Comparison of ENCODE assay signal across 21 cellular contexts in the genomic region with DNA sequence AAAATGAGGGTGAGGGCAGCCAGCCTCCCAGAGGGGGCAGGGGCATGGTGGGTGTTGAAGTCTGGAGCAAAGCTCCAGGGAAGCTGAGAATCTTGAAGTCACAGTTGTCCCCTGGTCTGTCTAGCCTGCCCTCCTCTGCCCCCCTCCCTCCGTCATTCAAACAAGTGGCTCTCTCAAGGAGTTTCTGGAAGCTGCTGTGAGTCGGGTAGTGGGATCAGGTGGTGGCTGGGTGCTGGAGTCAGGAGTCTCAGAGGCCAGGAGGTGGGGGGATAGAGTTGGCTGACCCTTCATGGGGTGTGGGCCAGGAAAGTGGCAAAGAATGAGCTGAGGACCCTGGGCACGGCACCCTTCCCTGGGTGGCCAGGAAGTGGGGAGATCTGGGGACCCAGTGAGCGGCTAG. TPM values are rescaled to one million over a fixed set of nuclear protein-coding genes. Genes with fewer than 3 reads are reported as not detected.
DNase-seq lines count a peak whose midpoint lies in the region; ATAC-seq, FAIRE-seq and TF ChIP-seq lines count a peak whose summit lies in the region.
"Had no signal": no experiment of that assay in that cellular context is flagged by ENCODE, and none has a peak within 500 bp of the region (broad histone marks: within the 10 kb centered on the region; RNA-seq: fewer than 3 reads in every experiment).

No MANE protein-coding gene starts in this region.

- no peak for FAIRE-seq in HepG2 (lab: Jason Lieb, UNC)
- FAIRE-seq: colon, keratinocyte, TTC549 had no signal

- intact Hi-C loops in HepG2 (cut with micrococcal nuclease; ENCODE audit: unreplicated experiment), result no loop called here
- intact Hi-C loops in right lobe of liver (cut with DNase I), result no loop called here

- H3K9me3 ChIP-seq in HepG2 (ENCODE audit: low read length), result no peaks in the 10 kb centered on the region
- no peaks in the 10 kb centered on the region for H3K9me3 ChIP-seq in right lobe of liver
- no peaks in the 10 kb centered on the region for H3K9me3 ChIP-seq in WERI-Rb-1 (ENCODE audit: severe bottlenecking)
- H3K9me3 ChIP-seq in iPS-20b (ENCODE audit: insufficient read depth, low read depth, low read length), result no peaks in the 10 kb centered on the region
- H3K9me3 ChIP-seq: heart left ventricle, spleen had no signal

- H3K4me1 ChIP-seq in HepG2 (ENCODE audit: insufficient read depth, low read length) (peaks cover 43% of the 10 kb centered on the region), right lobe of liver (peaks cover 0 to 3% (median 0%) of the 10 kb centered on the region in 4 donors), iPS-20b (ENCODE audit: insufficient read depth, low read length) (peaks cover 18% of the 10 kb centered on the region; the same call in 1 of the 2 replicates)

- 26% methylated on average over 3 of the region's 4 CpGs for whole genome bisulfite sequencing in HepG2 (ENCODE audit: low lambda C conversion rate)
- no CpG with 5 or more reads among the region's 4 CpGs for WGBS in right lobe of liver (ENCODE audit: insufficient coverage, low coverage, low lambda C conversion rate, missing lambda C conversion rate)

- in situ Hi-C loops in HepG2 (cut with HindIII; ENCODE audit: extremely low pct_ligation_motif_present, low pct_unique_long_range_greater_than_20kb), result no loop called here

- no peaks in the 10 kb centered on the region for H3K79me2 ChIP-seq in HepG2 (ENCODE audit: insufficient read depth, low read length)
- H3K79me2 ChIP-seq: parathyroid adenoma had no signal

- peaks cover 11% of the 10 kb centered on the region; the same call in 1 of the 2 replicates for H4K20me1 ChIP-seq in HepG2 (ENCODE audit: insufficient read depth, low read length)

- no peak overlapping the region for H3K27ac ChIP-seq in HepG2 (ENCODE audit: extremely low read length, insufficient read depth, low read length)
- no peak overlapping the region for H3K27ac ChIP-seq in right lobe of liver
- H3K27ac ChIP-seq in WERI-Rb-1, result peak overlapping the region; percentile 98
- no peak overlapping the region for H3K27ac ChIP-seq in iPS-20b (ENCODE audit: low read length)
- H3K27ac ChIP-seq: heart left ventricle, parathyroid adenoma, spleen had no signal

- no peak for TF ChIP-seq CTCF in HepG2 (CRISPR knock-in tag; IDR thresholded peaks at IDR 0.05)
- no peak for TF ChIP-seq CTCF in right lobe of liver (IDR thresholded peaks at IDR 0.05)
- TF ChIP-seq CTCF in WERI-Rb-1 (IDR thresholded peaks at IDR 0.05; ENCODE audit: low read depth, low read length), result no peak
- no peak for TF ChIP-seq CTCF in GM10266 (IDR thresholded peaks at IDR 0.05; ENCODE audit: control insufficient read depth, insufficient read depth, low read depth, missing control alignments)

- TF ChIP-seq POLR2A in HepG2 (IDR thresholded peaks at IDR 0.05; ENCODE audit: insufficient read depth in 1 of 2, low read depth in 2 of 2, low read length in 2 of 2) (no peak), right lobe of liver (IDR thresholded peaks at IDR 0.05) (no peak)

- peak overlapping the region in 1 of 3 experiments; percentile 14; a peak in 1 of 6 replicates for H3K4me3 ChIP-seq in HepG2 (replicated peaks in 1 of 3; ENCODE audit: insufficient read depth in 1 of 3, low read depth in 2 of 3, low read length in 3 of 3)
- no peak overlapping the region for H3K4me3 ChIP-seq in right lobe of liver
- peak overlapping the region; percentile 65 for H3K4me3 ChIP-seq in WERI-Rb-1 (ENCODE audit: low read depth, low read length)
- peak overlapping the region; percentile 29; the same call in 1 of the 2 replicates for H3K4me3 ChIP-seq in iPS-20b (ENCODE audit: low read length)
- H3K4me3 ChIP-seq: spleen had no signal

- H3K36me3 ChIP-seq in HepG2 (replicated peaks in 1 of 2; ENCODE audit: control insufficient read depth in 1 of 2, insufficient read depth in 2 of 2, low read length in 2 of 2), result no peaks in the 10 kb centered on the region
- no peaks in the 10 kb centered on the region for H3K36me3 ChIP-seq in right lobe of liver
- H3K36me3 ChIP-seq in WERI-Rb-1, result no peaks in the 10 kb centered on the region; the same call in none of the 2 replicates
- no peaks in the 10 kb centered on the region for H3K36me3 ChIP-seq in iPS-20b (ENCODE audit: insufficient read depth, low read depth, low read length)
- H3K36me3 ChIP-seq: heart left ventricle, spleen had no signal

- ATAC-seq in HepG2 (no peak), right lobe of liver (no peak)

- no peak for DNase-seq in HepG2 (ENCODE audit: low spot score)
- no peak for DNase-seq in right lobe of liver
- peak; percentile 61 for DNase-seq in WERI-Rb-1
- DNase-seq in activated CD4-positive, alpha-beta T cell treated with anti-CD3 and anti-CD28 coated beads, Interleukin-2, amount 50 U/mL, for 1 hour, result no peak
- DNase-seq in stimulated activated CD4-positive, alpha-beta T cell treated with anti-CD3 and anti-CD28 coated beads, Interleukin-4, amount 100 ng/mL, for 1 hour, result no peak
- DNase-seq in NAMALWA (ENCODE audit: low spot score), result no peak
- no peak for DNase-seq in GM10266 (ENCODE audit: extremely low spot score)
- DNase-seq: ACHN; activated CD4-positive, alpha-beta memory T cell treated with anti-CD3 and anti-CD28 coated beads for 36 hours; heart left ventricle; Karpas-422; midbrain; NCI-H1417 treated with DMSO at 0.1 percent for 48 hours; NCI-H446; spleen had no signal

- H3K4me2 ChIP-seq in HepG2 (ENCODE audit: low read depth, low read length), result no peak overlapping the region

- H3K27me3 ChIP-seq in HepG2 (ENCODE audit: control insufficient read depth in 1 of 2, insufficient read depth in 2 of 2, low read length in 2 of 2) (peaks cover 24 to 78% of the 10 kb centered on the region in 2 experiments), right lobe of liver (no peaks in the 10 kb centered on the region), WERI-Rb-1 (ENCODE audit: insufficient read depth, low read depth, severe bottlenecking) (no peaks in the 10 kb centered on the region), iPS-20b (ENCODE audit: insufficient read depth, low read length) (peaks cover 88% of the 10 kb centered on the region)

- H3K9ac ChIP-seq in HepG2 (ENCODE audit: insufficient read depth, low read depth, low read length) (no peak overlapping the region), iPS-20b (ENCODE audit: low read depth, low read length) (no peak overlapping the region; the same call in 1 of the 2 replicates)
- H3K9ac ChIP-seq: parathyroid adenoma had no signal

- POLR2A ChIA-PET in HepG2 (lab: Yijun Ruan, JAX), result interaction anchor here (7.7 kb wide), 1 partner anchor 15 kb away, joined by 94 read pairs; a partner anchor contains a TSS

- H2AFZ ChIP-seq in HepG2 (ENCODE audit: low read length), result no peak overlapping the region

- no peak for TF ChIP-seq RAD21 in HepG2 (CRISPR knock-in tag; IDR thresholded peaks at IDR 0.05)

- TF ChIP-seq EP300 in HepG2 (IDR thresholded peaks at IDR 0.05; ENCODE audit: low read depth in 2 of 2, low read length in 2 of 2) (no peak), HepG2 (CRISPR knock-in tag; IDR thresholded peaks at IDR 0.05; ENCODE audit: borderline replicate concordance) (no peak)

- no TSS peak for BruUV-seq in HepG2 (replicated peaks; lab: Mats Ljungman, UMichigan)

- CTCF ChIA-PET in HepG2 (lab: Yijun Ruan, JAX; ENCODE audit: low intra/inter-chr PET ratio, low total read pairs), result no interaction called here

RNA-seq across cellular contexts. Expression of a gene that starts 0.5 kb away (rescaled TPM):
- not detected in 2 replicates for total RNA-seq in HepG2 (2016; rRNA removed; fragmentation: Illumina TruSeq; extraction: Trizol)
- total RNA-seq in HepG2 (2016; cell fraction: cytosol; rRNA removed; fragmentation: Illumina TruSeq; extraction: Trizol; ENCODE audit: low read depth), result not detected in 2 replicates
- total RNA-seq in HepG2 (2016; cell fraction: insoluble cytoplasmic fraction; rRNA removed; fragmentation: Illumina TruSeq; extraction: Trizol), result not detected in 2 replicates
- not detected in 2 replicates for total RNA-seq in HepG2 (2016; cell fraction: membrane; rRNA removed; fragmentation: Illumina TruSeq; extraction: Trizol)
- not detected in 2 replicates for total RNA-seq in HepG2 (2016; cell fraction: nucleus; rRNA removed; fragmentation: Illumina TruSeq; extraction: Trizol)
- polyA plus RNA-seq in HepG2 (2011; rRNA removed), result 0.03 TPM in 2 replicates
- 0.01 TPM in 1 of 2 replicates, not detected in the other for polyA plus RNA-seq in HepG2 (2011; cell fraction: cytosol; rRNA removed)
- polyA plus RNA-seq in HepG2 (2011; cell fraction: nucleus; rRNA removed), result 0.23 and 0.24 TPM in 2 replicates
- polyA plus RNA-seq in HepG2 (2012), result not detected in 2 replicates
- not detected in 2 replicates for polyA plus RNA-seq in HepG2 (2016; cell fraction: cytosol; fragmentation: Illumina TruSeq; extraction: Trizol; ENCODE audit: low read depth)
- not detected in 2 replicates for polyA plus RNA-seq in HepG2 (2016; cell fraction: insoluble cytoplasmic fraction; fragmentation: Illumina TruSeq; extraction: Trizol; ENCODE audit: low read depth)
- not detected in 2 replicates for polyA plus RNA-seq in HepG2 (2016; cell fraction: membrane; fragmentation: Illumina TruSeq; extraction: Trizol; ENCODE audit: low read depth)
- polyA plus RNA-seq in HepG2 (2016; cell fraction: nucleus; fragmentation: Illumina TruSeq; extraction: Trizol; ENCODE audit: insufficient read depth, low read depth), result 0.16 TPM in 1 of 2 replicates, not detected in the other
- polyA minus RNA-seq in HepG2 (2011; rRNA and poly(A)+ RNA removed; ENCODE audit: low replicate concordance), result 0.06 and 0.07 TPM in 2 replicates
- polyA minus RNA-seq in HepG2 (2011; cell fraction: cytosol; rRNA and poly(A)+ RNA removed), result not detected in 2 replicates
- 0.12 and 0.26 TPM in 2 replicates for polyA minus RNA-seq in HepG2 (2011; cell fraction: nucleus; rRNA and poly(A)+ RNA removed)
- total RNA-seq in right lobe of liver, result not detected
- total RNA-seq: SK-MEL-5 had no signal
- polyA plus RNA-seq: keratinocyte had no signal

RNA-seq across cellular contexts. Expression of a gene that starts 15.1 kb away (rescaled TPM):
- total RNA-seq in HepG2 (2016; rRNA removed; fragmentation: Illumina TruSeq; extraction: Trizol) (81.1 and 88.7 TPM in 2 replicates), right lobe of liver (10 to 100 TPM; 21.7 to 54.1 (median 40.2) TPM)
- total RNA-seq in HepG2 (2016; cell fraction: cytosol; rRNA removed; fragmentation: Illumina TruSeq; extraction: Trizol; ENCODE audit: low read depth), result 41.1 and 50.9 TPM in 2 replicates
- 81.2 and 82.9 TPM in 2 replicates for total RNA-seq in HepG2 (2016; cell fraction: insoluble cytoplasmic fraction; rRNA removed; fragmentation: Illumina TruSeq; extraction: Trizol)
- 59.8 and 79.0 TPM in 2 replicates for total RNA-seq in HepG2 (2016; cell fraction: membrane; rRNA removed; fragmentation: Illumina TruSeq; extraction: Trizol)
- total RNA-seq in HepG2 (2016; cell fraction: nucleus; rRNA removed; fragmentation: Illumina TruSeq; extraction: Trizol), result 39.6 and 46.3 TPM in 2 replicates
- polyA plus RNA-seq in HepG2 (2011; rRNA removed), result 106 and 115 TPM in 2 replicates
- polyA plus RNA-seq in HepG2 (2011; cell fraction: cytosol; rRNA removed), result 98.1 and 128 TPM in 2 replicates
- 123 and 155 TPM in 2 replicates for polyA plus RNA-seq in HepG2 (2011; cell fraction: nucleus; rRNA removed)
- polyA plus RNA-seq in HepG2 (2012), result 44.8 and 45.3 TPM in 2 replicates
- 40.7 and 53.5 TPM in 2 replicates for polyA plus RNA-seq in HepG2 (2016; cell fraction: cytosol; fragmentation: Illumina TruSeq; extraction: Trizol; ENCODE audit: low read depth)
- 88.1 and 98.3 TPM in 2 replicates for polyA plus RNA-seq in HepG2 (2016; cell fraction: insoluble cytoplasmic fraction; fragmentation: Illumina TruSeq; extraction: Trizol; ENCODE audit: low read depth)
- polyA plus RNA-seq in HepG2 (2016; cell fraction: membrane; fragmentation: Illumina TruSeq; extraction: Trizol; ENCODE audit: low read depth), result 54.7 and 71.1 TPM in 2 replicates
- 87.2 and 90.5 TPM in 2 replicates for polyA plus RNA-seq in HepG2 (2016; cell fraction: nucleus; fragmentation: Illumina TruSeq; extraction: Trizol; ENCODE audit: insufficient read depth, low read depth)
- polyA minus RNA-seq in HepG2 (2011; rRNA and poly(A)+ RNA removed; ENCODE audit: low replicate concordance), result 98.5 and 174 TPM in 2 replicates
- 43.2 and 68.0 TPM in 2 replicates for polyA minus RNA-seq in HepG2 (2011; cell fraction: cytosol; rRNA and poly(A)+ RNA removed)
- polyA minus RNA-seq in HepG2 (2011; cell fraction: nucleus; rRNA and poly(A)+ RNA removed), result 32.6 and 38.2 TPM in 2 replicates

RNA-seq across cellular contexts. Expression of a gene that starts 29.8 kb away (rescaled TPM):
- total RNA-seq in HepG2 (2016; rRNA removed; fragmentation: Illumina TruSeq; extraction: Trizol) (34.7 and 79.6 TPM in 2 replicates), right lobe of liver (100 to 1,000 TPM in 2 of 6 experiments, 10 to 100 TPM in 4; 33.2 to 183 (median 39.6) TPM)
- total RNA-seq in HepG2 (2016; cell fraction: cytosol; rRNA removed; fragmentation: Illumina TruSeq; extraction: Trizol; ENCODE audit: low read depth), result 21.6 and 22.1 TPM in 2 replicates
- total RNA-seq in HepG2 (2016; cell fraction: insoluble cytoplasmic fraction; rRNA removed; fragmentation: Illumina TruSeq; extraction: Trizol), result 36.0 and 80.8 TPM in 2 replicates
- total RNA-seq in HepG2 (2016; cell fraction: membrane; rRNA removed; fragmentation: Illumina TruSeq; extraction: Trizol), result 42.0 and 50.0 TPM in 2 replicates
- 65.5 and 76.8 TPM in 2 replicates for total RNA-seq in HepG2 (2016; cell fraction: nucleus; rRNA removed; fragmentation: Illumina TruSeq; extraction: Trizol)
- polyA plus RNA-seq in HepG2 (2011; rRNA removed), result 111 and 171 TPM in 2 replicates
- polyA plus RNA-seq in HepG2 (2011; cell fraction: cytosol; rRNA removed), result 120 and 244 TPM in 2 replicates
- 203 and 211 TPM in 2 replicates for polyA plus RNA-seq in HepG2 (2011; cell fraction: nucleus; rRNA removed)
- 115 and 161 TPM in 2 replicates for polyA plus RNA-seq in HepG2 (2012)
- 21.7 and 22.6 TPM in 2 replicates for polyA plus RNA-seq in HepG2 (2016; cell fraction: cytosol; fragmentation: Illumina TruSeq; extraction: Trizol; ENCODE audit: low read depth)
- polyA plus RNA-seq in HepG2 (2016; cell fraction: insoluble cytoplasmic fraction; fragmentation: Illumina TruSeq; extraction: Trizol; ENCODE audit: low read depth), result 45.9 and 55.3 TPM in 2 replicates
- polyA plus RNA-seq in HepG2 (2016; cell fraction: membrane; fragmentation: Illumina TruSeq; extraction: Trizol; ENCODE audit: low read depth), result 40.5 and 41.4 TPM in 2 replicates
- polyA plus RNA-seq in HepG2 (2016; cell fraction: nucleus; fragmentation: Illumina TruSeq; extraction: Trizol; ENCODE audit: insufficient read depth, low read depth), result 139 and 143 TPM in 2 replicates
- 12.1 and 292 TPM in 2 replicates for polyA minus RNA-seq in HepG2 (2011; rRNA and poly(A)+ RNA removed; ENCODE audit: low replicate concordance)
- polyA minus RNA-seq in HepG2 (2011; cell fraction: cytosol; rRNA and poly(A)+ RNA removed), result 137 and 143 TPM in 2 replicates
- polyA minus RNA-seq in HepG2 (2011; cell fraction: nucleus; rRNA and poly(A)+ RNA removed), result 45.4 and 47.0 TPM in 2 replicates

RNA-seq across cellular contexts. Expression of a gene that starts 30.0 kb away (rescaled TPM):
- total RNA-seq in HepG2 (2016; rRNA removed; fragmentation: Illumina TruSeq; extraction: Trizol) (11.6 and 17.3 TPM in 2 replicates), right lobe of liver (1 to 10 TPM in 5 of 6 experiments, under 1 TPM in 1; 0.68 to 3.2 (median 1.2) TPM)
- 12.3 and 16.3 TPM in 2 replicates for total RNA-seq in HepG2 (2016; cell fraction: cytosol; rRNA removed; fragmentation: Illumina TruSeq; extraction: Trizol; ENCODE audit: low read depth)
- 10.7 and 17.8 TPM in 2 replicates for total RNA-seq in HepG2 (2016; cell fraction: insoluble cytoplasmic fraction; rRNA removed; fragmentation: Illumina TruSeq; extraction: Trizol)
- 26.8 and 32.4 TPM in 2 replicates for total RNA-seq in HepG2 (2016; cell fraction: membrane; rRNA removed; fragmentation: Illumina TruSeq; extraction: Trizol)
- 9.3 and 11.7 TPM in 2 replicates for total RNA-seq in HepG2 (2016; cell fraction: nucleus; rRNA removed; fragmentation: Illumina TruSeq; extraction: Trizol)
- polyA plus RNA-seq in HepG2 (2011; rRNA removed), result 23.5 and 40.8 TPM in 2 replicates
- 43.6 and 52.1 TPM in 2 replicates for polyA plus RNA-seq in HepG2 (2011; cell fraction: cytosol; rRNA removed)
- polyA plus RNA-seq in HepG2 (2011; cell fraction: nucleus; rRNA removed), result 61.3 and 68.7 TPM in 2 replicates
- 41.3 and 49.8 TPM in 2 replicates for polyA plus RNA-seq in HepG2 (2012)
- polyA plus RNA-seq in HepG2 (2016; cell fraction: cytosol; fragmentation: Illumina TruSeq; extraction: Trizol; ENCODE audit: low read depth), result 16.5 and 21.1 TPM in 2 replicates
- polyA plus RNA-seq in HepG2 (2016; cell fraction: insoluble cytoplasmic fraction; fragmentation: Illumina TruSeq; extraction: Trizol; ENCODE audit: low read depth), result 12.8 and 14.5 TPM in 2 replicates
- 27.9 and 28.1 TPM in 2 replicates for polyA plus RNA-seq in HepG2 (2016; cell fraction: membrane; fragmentation: Illumina TruSeq; extraction: Trizol; ENCODE audit: low read depth)
- polyA plus RNA-seq in HepG2 (2016; cell fraction: nucleus; fragmentation: Illumina TruSeq; extraction: Trizol; ENCODE audit: insufficient read depth, low read depth), result 17.1 and 19.3 TPM in 2 replicates
- polyA minus RNA-seq in HepG2 (2011; rRNA and poly(A)+ RNA removed; ENCODE audit: low replicate concordance), result 2.1 and 67.2 TPM in 2 replicates
- 26.3 and 28.6 TPM in 2 replicates for polyA minus RNA-seq in HepG2 (2011; cell fraction: cytosol; rRNA and poly(A)+ RNA removed)
- 12.9 and 13.6 TPM in 2 replicates for polyA minus RNA-seq in HepG2 (2011; cell fraction: nucleus; rRNA and poly(A)+ RNA removed)

RNA-seq across cellular contexts. Expression of a gene that starts 57.6 kb away (rescaled TPM):
- total RNA-seq in HepG2 (2016; rRNA removed; fragmentation: Illumina TruSeq; extraction: Trizol) (65.4 and 86.7 TPM in 2 replicates), right lobe of liver (10 to 100 TPM; 27.0 to 42.5 (median 39.4) TPM)
- total RNA-seq in HepG2 (2016; cell fraction: cytosol; rRNA removed; fragmentation: Illumina TruSeq; extraction: Trizol; ENCODE audit: low read depth), result 17.5 and 19.8 TPM in 2 replicates
- 54.2 and 89.3 TPM in 2 replicates for total RNA-seq in HepG2 (2016; cell fraction: insoluble cytoplasmic fraction; rRNA removed; fragmentation: Illumina TruSeq; extraction: Trizol)
- total RNA-seq in HepG2 (2016; cell fraction: membrane; rRNA removed; fragmentation: Illumina TruSeq; extraction: Trizol), result 30.2 and 34.7 TPM in 2 replicates
- 65.9 and 71.3 TPM in 2 replicates for total RNA-seq in HepG2 (2016; cell fraction: nucleus; rRNA removed; fragmentation: Illumina TruSeq; extraction: Trizol)
- 218 and 229 TPM in 2 replicates for polyA plus RNA-seq in HepG2 (2011; rRNA removed)
- polyA plus RNA-seq in HepG2 (2011; cell fraction: cytosol; rRNA removed), result 176 and 256 TPM in 2 replicates
- 886 and 1,174 TPM in 2 replicates for polyA plus RNA-seq in HepG2 (2011; cell fraction: nucleus; rRNA removed)
- 161 and 176 TPM in 2 replicates for polyA plus RNA-seq in HepG2 (2012)
- 10.0 and 11.3 TPM in 2 replicates for polyA plus RNA-seq in HepG2 (2016; cell fraction: cytosol; fragmentation: Illumina TruSeq; extraction: Trizol; ENCODE audit: low read depth)
- polyA plus RNA-seq in HepG2 (2016; cell fraction: insoluble cytoplasmic fraction; fragmentation: Illumina TruSeq; extraction: Trizol; ENCODE audit: low read depth), result 66.1 and 91.2 TPM in 2 replicates
- polyA plus RNA-seq in HepG2 (2016; cell fraction: membrane; fragmentation: Illumina TruSeq; extraction: Trizol; ENCODE audit: low read depth), result 22.2 and 25.7 TPM in 2 replicates
- 147 and 161 TPM in 2 replicates for polyA plus RNA-seq in HepG2 (2016; cell fraction: nucleus; fragmentation: Illumina TruSeq; extraction: Trizol; ENCODE audit: insufficient read depth, low read depth)
- 27.0 and 477 TPM in 2 replicates for polyA minus RNA-seq in HepG2 (2011; rRNA and poly(A)+ RNA removed; ENCODE audit: low replicate concordance)
- polyA minus RNA-seq in HepG2 (2011; cell fraction: cytosol; rRNA and poly(A)+ RNA removed), result 210 and 260 TPM in 2 replicates
- polyA minus RNA-seq in HepG2 (2011; cell fraction: nucleus; rRNA and poly(A)+ RNA removed), result 189 and 199 TPM in 2 replicates

Comparison
In these comparisons a context has a peak if more than half of its experiments do, and no peak if none do; other contexts are left out.
1. H3K4me3 ChIP-seq: peak in WERI-Rb-1 (single experiment) and iPS-20b (single experiment); none in right lobe of liver (0 of 3).